In the genomic region with DNA sequence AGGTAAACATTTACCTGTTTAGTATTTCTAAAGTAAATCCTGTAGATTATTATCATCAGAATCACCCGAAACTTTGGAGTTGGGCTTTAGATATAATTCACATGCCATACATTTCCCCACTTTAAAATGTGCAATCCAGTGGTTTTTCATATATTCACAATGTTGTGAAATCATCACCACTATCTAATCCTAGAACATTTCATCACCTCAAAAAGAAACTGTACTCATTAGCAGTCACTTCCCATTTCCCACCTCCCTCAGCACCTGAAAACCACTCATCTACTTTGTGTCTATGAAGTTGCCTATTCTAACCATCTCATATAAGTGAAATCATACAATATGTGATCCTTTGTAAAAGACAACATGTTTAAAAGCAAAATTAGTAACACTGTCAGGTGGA, we compare ENCODE assay signal across 2 cellular contexts.
TF ChIP-seq lines count a peak whose summit lies in the region.

No MANE protein-coding gene starts in this region.

TF ChIP-seq in IMR-90, 13 proteins besides CTCF, POLR2A, EP300 and RAD21:
- TF ChIP-seq CEBPB (IDR thresholded peaks at IDR 0.05; ENCODE audit: low read depth, low read length) = 0 out of 2 replicates have a peak, but pooled peaks have one; percentile 11
- no peak for TF ChIP-seq SMC3 (IDR thresholded peaks at IDR 0.05; ENCODE audit: low read depth, low read length)

TF ChIP-seq in K562, 482 proteins besides CTCF, POLR2A, EP300 and RAD21 (continued from another document):
- TF ChIP-seq CEBPG (CRISPR knock-in tag; IDR thresholded peaks at IDR 0.05) (no peak), CEBPG (tag; conservative IDR thresholded peaks at IDR 0.05 in 1 of 2, IDR thresholded peaks at IDR 0.05 in 1 of 2) (peak in 1 of 2 experiments; percentile 45; a peak in 2 of 4 replicates), ZNF24 (IDR thresholded peaks at IDR 0.05) (no peak), ZNF77 (CRISPR knock-in tag; IDR thresholded peaks at IDR 0.05) (no peak), CEBPB (tag; IDR thresholded peaks at IDR 0.05) (peak; percentile 74), RBM39 (optimal IDR thresholded peaks at IDR 0.05; ENCODE audit: low read depth, low read length) (no peak), PCBP1 (IDR thresholded peaks at IDR 0.05; ENCODE audit: low read depth, low read length, poor library complexity, severe bottlenecking) (no peak)
- TF ChIP-seq, protein P1, sequence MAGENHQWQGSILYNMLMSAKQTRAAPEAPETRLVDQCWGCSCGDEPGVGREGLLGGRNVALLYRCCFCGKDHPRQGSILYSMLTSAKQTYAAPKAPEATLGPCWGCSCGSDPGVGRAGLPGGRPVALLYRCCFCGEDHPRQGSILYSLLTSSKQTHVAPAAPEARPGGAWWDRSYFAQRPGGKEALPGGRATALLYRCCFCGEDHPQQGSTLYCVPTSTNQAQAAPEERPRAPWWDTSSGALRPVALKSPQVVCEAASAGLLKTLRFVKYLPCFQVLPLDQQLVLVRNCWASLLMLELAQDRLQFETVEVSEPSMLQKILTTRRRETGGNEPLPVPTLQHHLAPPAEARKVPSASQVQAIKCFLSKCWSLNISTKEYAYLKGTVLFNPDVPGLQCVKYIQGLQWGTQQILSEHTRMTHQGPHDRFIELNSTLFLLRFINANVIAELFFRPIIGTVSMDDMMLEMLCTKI (IDR thresholded peaks at IDR 0.05; ENCODE audit: partially characterized antibody) = no peak
